ENCODE assay signal across 23 cellular contexts in genomic region chr11:100774859-100775258, GRCh38.
DNase-seq lines count a peak whose midpoint lies in the region; ATAC-seq and TF ChIP-seq lines count a peak whose summit lies in the region.
"Had no signal": no experiment of that assay in that cellular context is flagged by ENCODE, and none has a peak within 500 bp of the region (broad histone marks: within the 10 kb centered on the region; RNA-seq: fewer than 3 reads in every experiment).

No MANE protein-coding gene starts in this region.

- H3K27ac Mint-ChIP-seq in MCF 10A (ENCODE audit: low read depth, unreplicated experiment) (peak overlapping the region; percentile 91), type B pancreatic cell (peak overlapping the region; percentile 94)
- H3K27ac Mint-ChIP-seq: activated B cell treated with CpG ODN at 0.5 μM for 24 hours; activated naive CD8-positive, alpha-beta T cell; IgD-negative memory B cell; naive thymus-derived CD4-positive, alpha-beta T cell had no signal

- H3K27me3 ChIP-seq in breast epithelium: no peaks in the 10 kb centered on the region
- no peaks in the 10 kb centered on the region for H3K27me3 ChIP-seq in brain microvascular endothelial cell (replicated peaks)
- H3K27me3 ChIP-seq: testis had no signal

- POLR2A ChIA-PET in MCF 10A (lab: Yijun Ruan, JAX): no interaction called here

- no peak for TF ChIP-seq POLR2A in breast epithelium (IDR thresholded peaks at IDR 0.05)

- in situ Hi-C loops in brain microvascular endothelial cell (cut with HindIII; ENCODE audit: low pct_ligation_motif_present, low sequenced_read_pairs): no loop called here

- CTCF ChIA-PET in MCF 10A (lab: Yijun Ruan, JAX): interaction anchor here (1.6 kb wide), 1 partner anchor 93 kb away, joined by 8 read pairs; no protein-coding TSS in a partner anchor

- H3K4me3 ChIP-seq in breast epithelium (no peak overlapping the region), brain microvascular endothelial cell (ENCODE audit: low read depth, low read length) (no peak overlapping the region), mucosa of descending colon (no peak overlapping the region)
- H3K4me3 ChIP-seq: testis had no signal

- DNase-seq in MCF 10A (ENCODE audit: unreplicated experiment) (no peak), breast epithelium (ENCODE audit: low spot score in 2 of 2) (no peak), brain microvascular endothelial cell (peak; percentile 16), mucosa of descending colon (no peak), type B pancreatic cell (ENCODE audit: extremely low spot score, unreplicated experiment) (no peak), NCI-H748 treated with DMSO at 0.1 percent for 48 hours (lab: John Stamatoyannopoulos, UW) (no peak)
- DNase-seq in stimulated activated naive CD4-positive, alpha-beta T cell treated with Interleukin-2 at 50 U/mL for 16 hours (lab: John Stamatoyannopoulos, UW): no peak
- DNase-seq: activated B cell treated with CpG ODN at 0.5 μM for 24 hours; activated T-cell treated with anti-CD3 and anti-CD28 coated beads, Interleukin-2, amount 50 U/mL, for 48 hours; C1 segment of cervical spinal cord; DMS53; left ventricle myocardium superior; naive thymus-derived CD4-positive, alpha-beta T cell; NCI-H2081; NCI-H510A; posterior cingulate gyrus; SHP77 treated with DMSO at 0.1 percent for 48 hours; stimulated activated CD4-positive, alpha-beta T cell treated with anti-CD3 and anti-CD28 coated beads, Interleukin-12 subunit alpha, Interleukin-12 subunit beta, amount 100 ng/mL, for 4 hours; T-helper 2 cell; testis had no signal

- H3K27me3 Mint-ChIP-seq in MCF 10A (ENCODE audit: insufficient read depth, unreplicated experiment) (no peaks in the 10 kb centered on the region), type B pancreatic cell (no peaks in the 10 kb centered on the region)
- H3K27me3 Mint-ChIP-seq: activated B cell treated with CpG ODN at 0.5 μM for 24 hours; activated naive CD8-positive, alpha-beta T cell; IgD-negative memory B cell; naive thymus-derived CD4-positive, alpha-beta T cell had no signal

- intact Hi-C loops in MCF 10A (cut with micrococcal nuclease): loop anchor here (5.0 kb wide), 1 partner anchor 88 kb away; the partner anchor contains the start of gene ARHGAP42
- intact Hi-C loops in breast epithelium (cut with DNase I; ENCODE audit: low total_unique reads): no loop called here
- intact Hi-C loops in mucosa of descending colon (cut with DNase I, micrococcal nuclease): loop anchor here in 1 of 2 donors (10.0 kb wide), 1 partner anchor 90 kb away; the partner anchor contains the start of gene ARHGAP42

- H3K36me3 ChIP-seq in breast epithelium: no peaks in the 10 kb centered on the region
- no peaks in the 10 kb centered on the region for H3K36me3 ChIP-seq in brain microvascular endothelial cell (replicated peaks)
- no peaks in the 10 kb centered on the region for H3K36me3 ChIP-seq in mucosa of descending colon (ENCODE audit: low read depth)

- no peaks in the 10 kb centered on the region for H3K9me3 ChIP-seq in breast epithelium
- H3K9me3 ChIP-seq in mucosa of descending colon: no peaks in the 10 kb centered on the region
- H3K9me3 ChIP-seq: testis had no signal

- H3K4me3 Mint-ChIP-seq in MCF 10A (ENCODE audit: unreplicated experiment): no peak overlapping the region
- H3K4me3 Mint-ChIP-seq in type B pancreatic cell: no peak overlapping the region
- H3K4me3 Mint-ChIP-seq: activated B cell treated with CpG ODN at 0.5 μM for 24 hours; activated naive CD8-positive, alpha-beta T cell; IgD-negative memory B cell; naive thymus-derived CD4-positive, alpha-beta T cell had no signal

- H3K36me3 Mint-ChIP-seq in MCF 10A (ENCODE audit: insufficient read depth, unreplicated experiment) (no peaks in the 10 kb centered on the region), type B pancreatic cell (peaks cover 14% of the 10 kb centered on the region)
- H3K36me3 Mint-ChIP-seq: activated naive CD8-positive, alpha-beta T cell had no signal

- H3K4me1 Mint-ChIP-seq in MCF 10A (ENCODE audit: insufficient read depth, unreplicated experiment) (peaks cover 20% of the 10 kb centered on the region), type B pancreatic cell (ENCODE audit: unreplicated experiment) (peaks cover 24% of the 10 kb centered on the region)
- H3K4me1 Mint-ChIP-seq: naive thymus-derived CD4-positive, alpha-beta T cell had no signal

- H3K9me3 Mint-ChIP-seq in MCF 10A (ENCODE audit: unreplicated experiment) (no peaks in the 10 kb centered on the region), type B pancreatic cell (no peaks in the 10 kb centered on the region)
- H3K9me3 Mint-ChIP-seq: activated B cell treated with CpG ODN at 0.5 μM for 24 hours had no signal

- H3K4me1 ChIP-seq in breast epithelium: no peaks in the 10 kb centered on the region
- H3K4me1 ChIP-seq in mucosa of descending colon (ENCODE audit: low read depth): peaks cover 23% of the 10 kb centered on the region
- H3K4me1 ChIP-seq: testis had no signal

- ATAC-seq in mucosa of descending colon: peak; percentile 12
- no peak for ATAC-seq in GM18870 (IDR thresholded peaks at IDR 0.05; ENCODE audit: unreplicated experiment)
- ATAC-seq: left ventricle myocardium superior; naive thymus-derived CD4-positive, alpha-beta T cell had no signal

- BruUV-seq in MCF 10A (replicated peaks; lab: Mats Ljungman, UMichigan): no TSS peak

- no peak for TF ChIP-seq CTCF in MCF 10A (IDR thresholded peaks at IDR 0.05; ENCODE audit: unreplicated experiment)
- no peak for TF ChIP-seq CTCF in breast epithelium (IDR thresholded peaks at IDR 0.05)
- TF ChIP-seq CTCF in brain microvascular endothelial cell (IDR thresholded peaks at IDR 0.05; ENCODE audit: low read depth, low read length, missing control alignments): no peak
- TF ChIP-seq CTCF in mucosa of descending colon (IDR thresholded peaks at IDR 0.05): no peak
- TF ChIP-seq CTCF in type B pancreatic cell (conservative IDR thresholded peaks at IDR 0.05): no peak

- H3K27ac ChIP-seq in breast epithelium (no peak overlapping the region), brain microvascular endothelial cell (no peak overlapping the region)
- H3K27ac ChIP-seq: testis had no signal
